27 cellular contexts compared by ENCODE assay signal in the genomic region with DNA sequence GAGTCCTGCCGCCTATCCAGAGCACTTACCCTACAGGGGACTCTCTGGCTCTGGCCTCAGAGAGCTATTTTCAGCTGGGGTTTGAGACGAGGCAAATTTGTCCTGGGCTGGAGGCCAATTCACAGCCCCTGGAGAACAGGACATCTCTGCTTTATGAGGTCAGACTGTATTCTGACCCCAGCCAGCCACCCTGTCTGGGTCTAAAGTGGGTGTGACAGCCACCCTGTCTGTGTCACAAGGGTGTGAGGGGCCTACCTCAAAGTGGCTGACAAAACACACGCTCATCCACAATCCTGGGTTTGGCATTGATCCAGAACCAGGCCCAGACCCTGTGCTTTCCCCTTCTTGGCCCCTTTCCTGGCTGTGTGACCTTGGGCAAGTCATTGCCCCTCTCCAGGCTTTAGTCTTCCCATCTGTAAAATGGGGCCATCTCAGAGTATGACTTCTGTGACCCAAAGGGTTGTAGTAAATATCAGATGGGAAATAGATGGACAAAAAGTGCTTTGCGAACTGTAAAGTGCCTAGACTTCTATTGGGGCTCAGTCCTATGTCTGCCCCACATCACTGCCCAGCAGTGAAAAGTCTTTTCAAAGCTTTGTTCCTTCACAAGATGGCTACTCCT. TPM values are rescaled to one million over a fixed set of nuclear protein-coding genes. Genes with fewer than 3 reads are reported as not detected.
A peak's percentile ranks its signal among the peaks of the same experiment; 100 is the strongest.
DNase-seq lines count a peak whose midpoint lies in the region; ATAC-seq, FAIRE-seq and TF ChIP-seq lines count a peak whose summit lies in the region.
"Had no signal": no experiment of that assay in that cellular context is flagged by ENCODE, and none has a peak within 500 bp of the region (broad histone marks: within the 10 kb centered on the region; RNA-seq: fewer than 3 reads in every experiment).

No MANE protein-coding gene starts in this region.

- no peak overlapping the region for H3K4ac ChIP-seq in trophoblast cell (ENCODE audit: low read depth, low read length)

- TF ChIP-seq RAD21 in A549 (conservative IDR thresholded peaks at IDR 0.05 in 1 of 2, IDR thresholded peaks at IDR 0.05 in 1 of 2), result no peak

- POLR2A ChIA-PET in A549 (lab: Yijun Ruan, JAX), result no interaction called here

- TF ChIP-seq CTCF in A549 (IDR thresholded peaks at IDR 0.05) (no peak), body of pancreas (IDR thresholded peaks at IDR 0.05) (no peak)

- no peaks in the 10 kb centered on the region; the same call in 2 of the 3 replicates for H3K9me3 ChIP-seq in A549
- H3K9me3 ChIP-seq in body of pancreas, result no peaks in the 10 kb centered on the region
- H3K9me3 ChIP-seq in trophoblast cell (ENCODE audit: insufficient read depth, low read depth, low read length), result no peaks in the 10 kb centered on the region
- H3K9me3 ChIP-seq in SJCRH30 (replicated peaks), result no peaks in the 10 kb centered on the region
- H3K9me3 ChIP-seq: BLaER1 treated with 17β-estradiol and CSF1 and Interleukin-3, amounts not matched to agents 10 nM and 100 nM; prostate gland had no signal

- no peak overlapping the region for H2AK5ac ChIP-seq in trophoblast cell (ENCODE audit: low read length)

- no peak overlapping the region for H3K14ac ChIP-seq in trophoblast cell (ENCODE audit: low read length)

- intact Hi-C loops in body of pancreas (cut with DNase I), result no loop called here
- intact Hi-C loops in left ventricle myocardium superior (cut with micrococcal nuclease), result no loop called here
- intact Hi-C loops in activated naive CD4-positive, alpha-beta T cell treated with anti-CD3 and anti-CD28 coated beads for 36 hours (cut with micrococcal nuclease), result no loop called here

- H3K4me3 ChIP-seq in A549 (no peak overlapping the region), body of pancreas (no peak overlapping the region), trophoblast cell (ENCODE audit: low read depth, low read length) (no peak overlapping the region), SJCRH30 (no peak overlapping the region)
- H3K4me3 ChIP-seq: BLaER1 treated with 17β-estradiol and CSF1 and Interleukin-3, amounts not matched to agents 10 nM and 100 nM; PC-9; prostate gland had no signal

- H4K91ac ChIP-seq in trophoblast cell (ENCODE audit: low read depth, low read length), result peak overlapping the region; percentile 3

- no peaks in the 10 kb centered on the region for H3K9me3 Mint-ChIP-seq in activated naive CD4-positive, alpha-beta T cell treated with anti-CD3 and anti-CD28 coated beads for 36 hours
- H3K9me3 Mint-ChIP-seq: activated naive CD8-positive, alpha-beta T cell treated with anti-CD3 and anti-CD28 coated beads, Interleukin-2, amount 10 ng/mL, durations not matched to agents 7 days and 5 days; IgD-negative memory B cell; neural crest cell; stimulated activated naive CD8-positive, alpha-beta T cell treated with anti-CD3 and anti-CD28 coated beads, Interleukin-15, Interleukin-2, amounts not matched to agents 100 ng/mL and 50 ng/mL, for 24 hours; type B pancreatic cell had no signal

- no peak overlapping the region for H3K9ac ChIP-seq in trophoblast cell (ENCODE audit: low read length)
- H3K9ac ChIP-seq: BLaER1 treated with 17β-estradiol and CSF1 and Interleukin-3, amounts not matched to agents 10 nM and 100 nM had no signal

- H3K79me2 ChIP-seq in trophoblast cell (ENCODE audit: control insufficient read depth, insufficient read depth, low read length, poor library complexity), result no peaks in the 10 kb centered on the region

- no peak for DNase-seq in A549 (ENCODE audit: low read depth in 1 of 2, low spot score in 1 of 2)
- no peak for DNase-seq in body of pancreas
- peak; percentile 82 for DNase-seq in left ventricle myocardium superior
- DNase-seq in trophoblast cell, result no peak
- no peak for DNase-seq in SJCRH30
- no peak for DNase-seq in DMS 273 treated with DMSO at 0.1 percent for 48 hours (lab: John Stamatoyannopoulos, UW)
- no peak for DNase-seq in activated naive CD4-positive, alpha-beta T cell treated with anti-CD3 and anti-CD28 coated beads for 36 hours
- DNase-seq: activated CD4-positive, alpha-beta T cell treated with anti-CD3 and anti-CD28 coated beads for 48 hours; activated CD8-positive, alpha-beta memory T cell treated with anti-CD3 and anti-CD28 coated beads, Interleukin-2, amount 10 ng/mL, durations not matched to agents 7 days and 5 days; activated naive CD8-positive, alpha-beta T cell treated with anti-CD3 and anti-CD28 coated beads, Interleukin-2, amount 10 ng/mL, durations not matched to agents 7 days and 5 days; GOT3; left colon; NCI-H1417; NCI-H2081 treated with DMSO at 0.1 percent for 48 hours; NCI-H446 treated with DMSO at 0.1 percent for 48 hours; PC-9; stimulated activated CD4-positive, alpha-beta T cell treated with anti-CD3 and anti-CD28 coated beads, Interleukin-4, amount 100 ng/mL, for 1 hour; T-helper 17 cell had no signal

- H3K27me3 Mint-ChIP-seq in activated naive CD4-positive, alpha-beta T cell treated with anti-CD3 and anti-CD28 coated beads for 36 hours (ENCODE audit: low read depth), result peaks cover 9% of the 10 kb centered on the region

- ATAC-seq in A549 (no peak), body of pancreas (peak; percentile 21), left ventricle myocardium superior (peak; percentile 87), HG02885 (IDR thresholded peaks at IDR 0.05; ENCODE audit: poor library complexity, unreplicated experiment) (no peak)
- ATAC-seq: activated CD8-positive, alpha-beta memory T cell treated with anti-CD3 and anti-CD28 coated beads, Interleukin-2, amount 10 ng/mL, durations not matched to agents 7 days and 5 days; left colon; T-helper 17 cell had no signal

- TF ChIP-seq POLR2A in A549 (IDR thresholded peaks at IDR 0.05; ENCODE audit: low read length) (no peak), body of pancreas (IDR thresholded peaks at IDR 0.05) (no peak)

- no peak for FAIRE-seq in A549 (lab: Jason Lieb, UNC)
- FAIRE-seq: colon had no signal

- CTCF ChIA-PET in A549 (lab: Yijun Ruan, JAX), result interaction anchor here (1.4 to 23.9 kb wide), 5 partner anchors 13 to 645 kb away, joined by 4 to 818 read pairs (median 72); a partner anchor contains a TSS
- CTCF ChIA-PET in activated naive CD4-positive, alpha-beta T cell treated with anti-CD3 and anti-CD28 coated beads for 36 hours (lab: Charles Lee), result interaction anchor here (1.3 to 4.5 kb wide), 2 partner anchors 12 to 644 kb away, joined by 6 to 24 read pairs; no protein-coding TSS in a partner anchor

- H3K36me3 ChIP-seq in body of pancreas (replicated peaks in 1 of 2; ENCODE audit: insufficient read depth in 1 of 2, low read depth in 2 of 2), result no peaks in the 10 kb centered on the region
- H3K36me3 ChIP-seq in trophoblast cell (ENCODE audit: control insufficient read depth in 1 of 2, insufficient read depth in 2 of 2, low read length in 2 of 2), result no peaks in the 10 kb centered on the region
- no peaks in the 10 kb centered on the region for H3K36me3 ChIP-seq in SJCRH30
- H3K36me3 ChIP-seq: BLaER1 treated with 17β-estradiol and CSF1 and Interleukin-3, amounts not matched to agents 10 nM and 100 nM; prostate gland had no signal

- H3K4me2 ChIP-seq in A549 (no peak overlapping the region), trophoblast cell (ENCODE audit: low read length) (no peak overlapping the region)
- H3K4me2 ChIP-seq: BLaER1 treated with 17β-estradiol and CSF1 and Interleukin-3, amounts not matched to agents 10 nM and 100 nM had no signal

- H3K18ac ChIP-seq in trophoblast cell (ENCODE audit: low read length), result no peak overlapping the region

- no peak overlapping the region for H4K12ac ChIP-seq in trophoblast cell (ENCODE audit: low read depth, low read length)

- no peak for TF ChIP-seq EP300 in A549 (IDR thresholded peaks at IDR 0.05)

- H3K27me3 ChIP-seq in body of pancreas (no peaks in the 10 kb centered on the region), trophoblast cell (ENCODE audit: insufficient read depth, low read length) (no peaks in the 10 kb centered on the region), SJCRH30 (peaks cover 6% of the 10 kb centered on the region; the same call in 1 of the 2 replicates)
- H3K27me3 ChIP-seq: BLaER1 treated with 17β-estradiol and CSF1 and Interleukin-3, amounts not matched to agents 10 nM and 100 nM had no signal

- no peak overlapping the region for H2AFZ ChIP-seq in trophoblast cell (ENCODE audit: insufficient read depth, low read length, poor library complexity)
- H2AFZ ChIP-seq: PC-9 had no signal

- no peak overlapping the region for H2BK5ac ChIP-seq in trophoblast cell (ENCODE audit: low read depth, low read length, poor library complexity)

- H3K23ac ChIP-seq in trophoblast cell (ENCODE audit: low read length), result no peak overlapping the region

- H3K4me1 Mint-ChIP-seq in activated naive CD4-positive, alpha-beta T cell treated with anti-CD3 and anti-CD28 coated beads for 36 hours (ENCODE audit: low read depth), result no peaks in the 10 kb centered on the region
- H3K4me1 Mint-ChIP-seq: activated CD8-positive, alpha-beta memory T cell treated with anti-CD3 and anti-CD28 coated beads, Interleukin-2, amount 10 ng/mL, durations not matched to agents 7 days and 5 days; activated naive CD8-positive, alpha-beta T cell treated with anti-CD3 and anti-CD28 coated beads, Interleukin-2, amount 10 ng/mL, durations not matched to agents 7 days and 5 days; neural crest cell had no signal

- H3K79me1 ChIP-seq in trophoblast cell (ENCODE audit: low read length), result peaks cover 3% of the 10 kb centered on the region

- H3K27ac Mint-ChIP-seq in activated naive CD4-positive, alpha-beta T cell treated with anti-CD3 and anti-CD28 coated beads for 36 hours, result no peak overlapping the region
- H3K27ac Mint-ChIP-seq: activated CD8-positive, alpha-beta memory T cell treated with anti-CD3 and anti-CD28 coated beads, Interleukin-2, amount 10 ng/mL, durations not matched to agents 7 days and 5 days; activated naive CD8-positive, alpha-beta T cell treated with anti-CD3 and anti-CD28 coated beads, Interleukin-2, amount 10 ng/mL, durations not matched to agents 7 days and 5 days; IgD-negative memory B cell; stimulated activated naive CD8-positive, alpha-beta T cell treated with anti-CD3 and anti-CD28 coated beads, Interleukin-15, Interleukin-2, amounts not matched to agents 100 ng/mL and 50 ng/mL, for 24 hours; T-helper 17 cell; type B pancreatic cell had no signal

- H3K4me3 Mint-ChIP-seq in activated naive CD4-positive, alpha-beta T cell treated with anti-CD3 and anti-CD28 coated beads for 36 hours, result no peak overlapping the region
- H3K4me3 Mint-ChIP-seq: activated CD8-positive, alpha-beta memory T cell treated with anti-CD3 and anti-CD28 coated beads, Interleukin-2, amount 10 ng/mL, durations not matched to agents 7 days and 5 days; activated naive CD8-positive, alpha-beta T cell treated with anti-CD3 and anti-CD28 coated beads, Interleukin-2, amount 10 ng/mL, durations not matched to agents 7 days and 5 days; IgD-negative memory B cell; neural crest cell; stimulated activated naive CD8-positive, alpha-beta T cell treated with anti-CD3 and anti-CD28 coated beads, Interleukin-15, Interleukin-2, amounts not matched to agents 100 ng/mL and 50 ng/mL, for 24 hours; T-helper 17 cell; type B pancreatic cell had no signal

- peak overlapping the region; percentile 67 to 79; a peak in 5 of 6 replicates for H3K27ac ChIP-seq in A549
- no peak overlapping the region for H3K27ac ChIP-seq in body of pancreas
- no peak overlapping the region for H3K27ac ChIP-seq in trophoblast cell (ENCODE audit: low read depth, low read length)
- no peak overlapping the region for H3K27ac ChIP-seq in SJCRH30
- H3K27ac ChIP-seq: BLaER1 treated with 17β-estradiol and CSF1 and Interleukin-3, amounts not matched to agents 10 nM and 100 nM; PC-9; prostate gland had no signal

- H3K4me1 ChIP-seq in A549 (peaks cover 24% of the 10 kb centered on the region), body of pancreas (no peaks in the 10 kb centered on the region), trophoblast cell (ENCODE audit: control insufficient read depth in 1 of 2, insufficient read depth in 2 of 2, low read length in 2 of 2) (peaks cover 6 to 7% of the 10 kb centered on the region in 2 experiments), SJCRH30 (peaks cover 3% of the 10 kb centered on the region; the same call in 1 of the 2 replicates)
- H3K4me1 ChIP-seq: prostate gland had no signal

- H2BK12ac ChIP-seq in trophoblast cell (ENCODE audit: low read length), result no peak overlapping the region

- H2BK120ac ChIP-seq in trophoblast cell (ENCODE audit: insufficient read depth, low read length, poor library complexity), result peak overlapping the region; percentile 10

- no peak overlapping the region for H4K8ac ChIP-seq in trophoblast cell (ENCODE audit: low read depth, low read length)

- no peaks in the 10 kb centered on the region for H3K36me3 Mint-ChIP-seq in activated naive CD4-positive, alpha-beta T cell treated with anti-CD3 and anti-CD28 coated beads for 36 hours (ENCODE audit: low read depth)
- H3K36me3 Mint-ChIP-seq: activated CD8-positive, alpha-beta memory T cell treated with anti-CD3 and anti-CD28 coated beads, Interleukin-2, amount 10 ng/mL, durations not matched to agents 7 days and 5 days; activated naive CD8-positive, alpha-beta T cell treated with anti-CD3 and anti-CD28 coated beads, Interleukin-2, amount 10 ng/mL, durations not matched to agents 7 days and 5 days; IgD-negative memory B cell; type B pancreatic cell had no signal

- WGBS in A549 (ENCODE audit: missing lambda C conversion rate), result 68% methylated on average over 4 of the region's 4 CpGs
- WGBS in body of pancreas, 2 donors, result 67 to 70% methylated on average over 4 of the region's 4 CpGs
- no CpG with 5 or more reads among the region's 4 CpGs for WGBS in trophoblast cell (ENCODE audit: extremely low coverage, insufficient coverage, insufficient read length)

RNA-seq across cellular contexts. Expression of a gene that starts 44.1 kb away (rescaled TPM):
- 173 TPM in 2 replicates for polyA plus RNA-seq in A549 (2011; rRNA removed)
- 164 and 192 TPM in 2 replicates for polyA plus RNA-seq in A549 (2012; cell fraction: cytosol; rRNA removed)
- polyA plus RNA-seq in A549 (2012; cell fraction: nucleus; rRNA removed), result 241 and 325 TPM in 2 replicates
- polyA plus RNA-seq in A549 (2017; fragmentation: RNase III; extraction: RNeasy Plus Mini Kit Qiagen cat#74134 plus additional on column Dnase treatment), result 348 to 469 TPM (median 441 TPM) in 3 replicates
- 181 and 216 TPM in 2 replicates for polyA minus RNA-seq in A549 (2011; rRNA and poly(A)+ RNA removed)
- 10 to 100 TPM; 17.1 to 27.5 TPM for total RNA-seq in body of pancreas
- 473 TPM for total RNA-seq in left ventricle myocardium superior
- polyA plus RNA-seq in trophoblast cell (2013), result 330 and 332 TPM in 2 replicates
- 0.10 and 0.13 TPM in 2 replicates for total RNA-seq in SJCRH30 (2014; rRNA removed; shearing (Covaris generic))
- total RNA-seq in activated naive CD4-positive, alpha-beta T cell treated with anti-CD3 and anti-CD28 coated beads for 36 hours, result not detected

RNA-seq across cellular contexts. Expression of a gene that starts 51.4 kb away (rescaled TPM):
- polyA plus RNA-seq in A549 (2011; rRNA removed), result 0.04 and 0.05 TPM in 2 replicates
- polyA plus RNA-seq in A549 (2012; cell fraction: cytosol; rRNA removed), result 0.07 and 0.10 TPM in 2 replicates
- polyA plus RNA-seq in A549 (2012; cell fraction: nucleus; rRNA removed), result 0.28 and 0.33 TPM in 2 replicates
- polyA plus RNA-seq in A549 (2017; fragmentation: RNase III; extraction: RNeasy Plus Mini Kit Qiagen cat#74134 plus additional on column Dnase treatment), result 0.13 to 0.25 TPM (median 0.21 TPM) in 3 replicates
- 0.17 and 0.24 TPM in 2 replicates for polyA minus RNA-seq in A549 (2011; rRNA and poly(A)+ RNA removed)
- total RNA-seq in body of pancreas, result under 1 TPM; 0.78 to 0.99 TPM
- 5.3 TPM for total RNA-seq in left ventricle myocardium superior
- polyA plus RNA-seq in trophoblast cell (2013), result 0.30 and 0.32 TPM in 2 replicates
- total RNA-seq in SJCRH30 (2014; rRNA removed; shearing (Covaris generic)), result 1.4 TPM in 2 replicates
- not detected for total RNA-seq in activated naive CD4-positive, alpha-beta T cell treated with anti-CD3 and anti-CD28 coated beads for 36 hours
- total RNA-seq: activated CD8-positive, alpha-beta memory T cell treated with anti-CD3 and anti-CD28 coated beads, Interleukin-2, amount 10 ng/mL, durations not matched to agents 7 days and 5 days; activated naive CD8-positive, alpha-beta T cell treated with anti-CD3 and anti-CD28 coated beads, Interleukin-2, amount 10 ng/mL, durations not matched to agents 7 days and 5 days; SK-MEL-5; T-helper 17 cell had no signal
- polyA plus RNA-seq: IgD-negative memory B cell had no signal

Comparison
In these comparisons a context has a peak if more than half of its experiments do, and no peak if none do; other contexts are left out.
1. ATAC-seq: peak in body of pancreas (single experiment) and left ventricle myocardium superior (single experiment); none in A549 (0 of 2) and HG02885 (single experiment).
2. H3K27ac ChIP-seq: peak in A549 (2 of 2); none in body of pancreas (0 of 4), trophoblast cell (single experiment) and SJCRH30 (single experiment).
3. RNA of a gene that starts 44.1 kb away (total RNA-seq): 473 TPM in left ventricle myocardium superior (single experiment); 17.1 to 27.5 TPM in body of pancreas, 0.10 to 0.13 TPM in SJCRH30 and not detected in activated naive CD4-positive, alpha-beta T cell treated with anti-CD3 and anti-CD28 coated beads for 36 hours; every median in the first group is over 10 times any median in the second.